ENCODE assay signal across 10 cellular contexts in the genomic region with DNA sequence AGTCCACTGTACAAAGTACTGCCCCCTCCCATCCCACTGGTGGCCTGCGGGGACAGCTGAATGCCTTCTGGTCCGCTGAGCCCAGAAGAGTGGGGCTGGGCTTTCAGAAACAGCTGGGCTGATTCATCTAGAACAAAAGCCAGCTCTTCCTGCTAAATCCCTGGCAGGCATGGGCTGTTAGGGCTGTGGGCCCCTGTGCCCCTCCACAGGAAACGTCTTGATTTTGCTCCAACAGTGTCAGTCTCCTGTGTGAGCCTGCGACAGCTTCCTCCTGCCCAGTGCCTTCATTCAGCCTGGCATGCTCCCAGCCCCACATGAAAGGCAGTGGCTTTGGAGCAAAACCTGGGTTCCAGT. TPM values are rescaled to one million over a fixed set of nuclear protein-coding genes. Genes with fewer than 3 reads are reported as not detected.
DNase-seq lines count a peak whose midpoint lies in the region; ATAC-seq and TF ChIP-seq lines count a peak whose summit lies in the region.
"Had no signal": no experiment of that assay in that cellular context is flagged by ENCODE, and none has a peak within 500 bp of the region (broad histone marks: within the 10 kb centered on the region; RNA-seq: fewer than 3 reads in every experiment).

No MANE protein-coding gene starts in this region.

- H3K36me3 Mint-ChIP-seq in WTC11 = no peaks in the 10 kb centered on the region
- H3K36me3 Mint-ChIP-seq in stimulated activated naive B cell treated with anti-CD40 and anti-IgM and Interleukin-4, amounts not matched to agents 10 μg/mL and 1 μg/mL and 100 μg/mL, for 72 hours = peaks cover 16 to 30% of the 10 kb centered on the region in 2 donors
- peaks cover 0 to 2% (median 0%) of the 10 kb centered on the region in 3 donors for H3K36me3 Mint-ChIP-seq in naive thymus-derived CD8-positive, alpha-beta T cell
- H3K36me3 Mint-ChIP-seq: activated naive CD4-positive, alpha-beta T cell treated with anti-CD3 and anti-CD28 coated beads, Interleukin-2, amount 10 ng/mL, durations not matched to agents 7 days and 5 days had no signal

- no peak for TF ChIP-seq CTCF in WTC11 (IDR thresholded peaks at IDR 0.05)

- POLR2A ChIA-PET in WTC11 (lab: Charles Lee) = interaction anchor here (0.6 kb wide), 1 partner anchor 893 kb away, joined by 9 read pairs; no protein-coding TSS in a partner anchor
- POLR2A ChIA-PET in naive thymus-derived CD8-positive, alpha-beta T cell (lab: Charles Lee) = no interaction called here

- CTCF ChIA-PET in WTC11 (lab: Charles Lee) = interaction anchor here (0.6 to 2.4 kb wide), 9 partner anchors 10 to 283 kb away, joined by 3 to 19 read pairs (median 3); no protein-coding TSS in a partner anchor

- H3K4me1 Mint-ChIP-seq in WTC11 = peaks cover 21% of the 10 kb centered on the region
- peaks cover 2 to 4% of the 10 kb centered on the region in 2 donors for H3K4me1 Mint-ChIP-seq in stimulated activated naive B cell treated with anti-CD40 and anti-IgM and Interleukin-4, amounts not matched to agents 10 μg/mL and 1 μg/mL and 100 μg/mL, for 72 hours
- peaks cover 0 to 2% (median 0%) of the 10 kb centered on the region in 4 donors for H3K4me1 Mint-ChIP-seq in naive thymus-derived CD8-positive, alpha-beta T cell
- H3K4me1 Mint-ChIP-seq: activated naive CD4-positive, alpha-beta T cell treated with anti-CD3 and anti-CD28 coated beads, Interleukin-2, amount 10 ng/mL, durations not matched to agents 7 days and 5 days had no signal

- DNase-seq in DMS 273 (lab: John Stamatoyannopoulos, UW; ENCODE audit: unreplicated experiment) (peak; percentile 44), DMS 273 treated with DMSO at 0.1 percent for 48 hours (lab: John Stamatoyannopoulos, UW) (no peak), WTC11 (ENCODE audit: low spot score) (no peak), hypothalamus (lab: John Stamatoyannopoulos, UW) (peak in 37 of 51 donors; percentile 20 to 91 (median 75)), superior temporal gyrus (ENCODE audit: extremely low spot score) (peak; percentile 93)
- no peak for DNase-seq in stimulated activated naive B cell treated with anti-CD40 and anti-IgM and Interleukin-4, amounts not matched to agents 10 μg/mL and 1 μg/mL and 100 μg/mL, for 72 hours
- no peak for DNase-seq in naive thymus-derived CD8-positive, alpha-beta T cell
- DNase-seq: activated naive CD4-positive, alpha-beta T cell treated with anti-CD3 and anti-CD28 coated beads, Interleukin-2, amount 10 ng/mL, durations not matched to agents 7 days and 5 days; SIG-M5 had no signal

- no peaks in the 10 kb centered on the region for H3K9me3 Mint-ChIP-seq in WTC11
- no peaks in the 10 kb centered on the region for H3K9me3 Mint-ChIP-seq in stimulated activated naive B cell treated with anti-CD40 and anti-IgM and Interleukin-4, amounts not matched to agents 10 μg/mL and 1 μg/mL and 100 μg/mL, for 72 hours
- H3K9me3 Mint-ChIP-seq in naive thymus-derived CD8-positive, alpha-beta T cell = no peaks in the 10 kb centered on the region
- H3K9me3 Mint-ChIP-seq: activated naive CD4-positive, alpha-beta T cell treated with anti-CD3 and anti-CD28 coated beads, Interleukin-2, amount 10 ng/mL, durations not matched to agents 7 days and 5 days had no signal

- ATAC-seq in WTC11 (peak; percentile 74), HG02884 (IDR thresholded peaks at IDR 0.05; ENCODE audit: unreplicated experiment) (no peak)
- ATAC-seq in stimulated activated naive B cell treated with anti-CD40 and anti-IgM and Interleukin-4, amounts not matched to agents 10 μg/mL and 1 μg/mL and 100 μg/mL, for 72 hours (replicated peaks) = no peak
- no peak for ATAC-seq in naive thymus-derived CD8-positive, alpha-beta T cell

- H3K27me3 Mint-ChIP-seq in WTC11 (ENCODE audit: low read depth) = peaks cover 42% of the 10 kb centered on the region
- no peaks in the 10 kb centered on the region for H3K27me3 Mint-ChIP-seq in stimulated activated naive B cell treated with anti-CD40 and anti-IgM and Interleukin-4, amounts not matched to agents 10 μg/mL and 1 μg/mL and 100 μg/mL, for 72 hours
- H3K27me3 Mint-ChIP-seq in naive thymus-derived CD8-positive, alpha-beta T cell = peaks cover 0 to 3% (median 0%) of the 10 kb centered on the region in 5 donors

- no peak overlapping the region for H3K4me3 Mint-ChIP-seq in WTC11
- no peak overlapping the region for H3K4me3 Mint-ChIP-seq in stimulated activated naive B cell treated with anti-CD40 and anti-IgM and Interleukin-4, amounts not matched to agents 10 μg/mL and 1 μg/mL and 100 μg/mL, for 72 hours
- no peak overlapping the region for H3K4me3 Mint-ChIP-seq in naive thymus-derived CD8-positive, alpha-beta T cell
- H3K4me3 Mint-ChIP-seq: activated naive CD4-positive, alpha-beta T cell treated with anti-CD3 and anti-CD28 coated beads, Interleukin-2, amount 10 ng/mL, durations not matched to agents 7 days and 5 days had no signal

- H3K27ac Mint-ChIP-seq in WTC11 = no peak overlapping the region
- no peak overlapping the region for H3K27ac Mint-ChIP-seq in stimulated activated naive B cell treated with anti-CD40 and anti-IgM and Interleukin-4, amounts not matched to agents 10 μg/mL and 1 μg/mL and 100 μg/mL, for 72 hours
- no peak overlapping the region for H3K27ac Mint-ChIP-seq in naive thymus-derived CD8-positive, alpha-beta T cell
- H3K27ac Mint-ChIP-seq: activated naive CD4-positive, alpha-beta T cell treated with anti-CD3 and anti-CD28 coated beads, Interleukin-2, amount 10 ng/mL, durations not matched to agents 7 days and 5 days had no signal

TF ChIP-seq in WTC11, 78 proteins besides CTCF, POLR2A, EP300 and RAD21 (continues in another document):
- TF ChIP-seq, protein P1, sequence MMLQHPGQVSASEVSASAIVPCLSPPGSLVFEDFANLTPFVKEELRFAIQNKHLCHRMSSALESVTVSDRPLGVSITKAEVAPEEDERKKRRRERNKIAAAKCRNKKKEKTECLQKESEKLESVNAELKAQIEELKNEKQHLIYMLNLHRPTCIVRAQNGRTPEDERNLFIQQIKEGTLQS (CRISPR knock-in tag; conservative IDR thresholded peaks at IDR 0.05) = no peak
- TF ChIP-seq, protein P2, sequence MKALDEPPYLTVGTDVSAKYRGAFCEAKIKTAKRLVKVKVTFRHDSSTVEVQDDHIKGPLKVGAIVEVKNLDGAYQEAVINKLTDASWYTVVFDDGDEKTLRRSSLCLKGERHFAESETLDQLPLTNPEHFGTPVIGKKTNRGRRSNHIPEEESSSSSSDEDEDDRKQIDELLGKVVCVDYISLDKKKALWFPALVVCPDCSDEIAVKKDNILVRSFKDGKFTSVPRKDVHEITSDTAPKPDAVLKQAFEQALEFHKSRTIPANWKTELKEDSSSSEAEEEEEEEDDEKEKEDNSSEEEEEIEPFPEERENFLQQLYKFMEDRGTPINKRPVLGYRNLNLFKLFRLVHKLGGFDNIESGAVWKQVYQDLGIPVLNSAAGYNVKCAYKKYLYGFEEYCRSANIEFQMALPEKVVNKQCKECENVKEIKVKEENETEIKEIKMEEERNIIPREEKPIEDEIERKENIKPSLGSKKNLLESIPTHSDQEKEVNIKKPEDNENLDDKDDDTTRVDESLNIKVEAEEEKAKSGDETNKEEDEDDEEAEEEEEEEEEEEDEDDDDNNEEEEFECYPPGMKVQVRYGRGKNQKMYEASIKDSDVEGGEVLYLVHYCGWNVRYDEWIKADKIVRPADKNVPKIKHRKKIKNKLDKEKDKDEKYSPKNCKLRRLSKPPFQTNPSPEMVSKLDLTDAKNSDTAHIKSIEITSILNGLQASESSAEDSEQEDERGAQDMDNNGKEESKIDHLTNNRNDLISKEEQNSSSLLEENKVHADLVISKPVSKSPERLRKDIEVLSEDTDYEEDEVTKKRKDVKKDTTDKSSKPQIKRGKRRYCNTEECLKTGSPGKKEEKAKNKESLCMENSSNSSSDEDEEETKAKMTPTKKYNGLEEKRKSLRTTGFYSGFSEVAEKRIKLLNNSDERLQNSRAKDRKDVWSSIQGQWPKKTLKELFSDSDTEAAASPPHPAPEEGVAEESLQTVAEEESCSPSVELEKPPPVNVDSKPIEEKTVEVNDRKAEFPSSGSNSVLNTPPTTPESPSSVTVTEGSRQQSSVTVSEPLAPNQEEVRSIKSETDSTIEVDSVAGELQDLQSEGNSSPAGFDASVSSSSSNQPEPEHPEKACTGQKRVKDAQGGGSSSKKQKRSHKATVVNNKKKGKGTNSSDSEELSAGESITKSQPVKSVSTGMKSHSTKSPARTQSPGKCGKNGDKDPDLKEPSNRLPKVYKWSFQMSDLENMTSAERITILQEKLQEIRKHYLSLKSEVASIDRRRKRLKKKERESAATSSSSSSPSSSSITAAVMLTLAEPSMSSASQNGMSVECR (CRISPR knock-in tag; IDR thresholded peaks at IDR 0.05; ENCODE audit: borderline replicate concordance) = no peak
- TF ChIP-seq HMGA2 (CRISPR knock-in tag; IDR thresholded peaks at IDR 0.05) (no peak), TP53 (CRISPR knock-in tag; IDR thresholded peaks at IDR 0.05) (no peak), IRF2 (CRISPR knock-in tag; IDR thresholded peaks at IDR 0.05; ENCODE audit: borderline replicate concordance, low read depth) (no peak)
- TF ChIP-seq, protein P3, sequence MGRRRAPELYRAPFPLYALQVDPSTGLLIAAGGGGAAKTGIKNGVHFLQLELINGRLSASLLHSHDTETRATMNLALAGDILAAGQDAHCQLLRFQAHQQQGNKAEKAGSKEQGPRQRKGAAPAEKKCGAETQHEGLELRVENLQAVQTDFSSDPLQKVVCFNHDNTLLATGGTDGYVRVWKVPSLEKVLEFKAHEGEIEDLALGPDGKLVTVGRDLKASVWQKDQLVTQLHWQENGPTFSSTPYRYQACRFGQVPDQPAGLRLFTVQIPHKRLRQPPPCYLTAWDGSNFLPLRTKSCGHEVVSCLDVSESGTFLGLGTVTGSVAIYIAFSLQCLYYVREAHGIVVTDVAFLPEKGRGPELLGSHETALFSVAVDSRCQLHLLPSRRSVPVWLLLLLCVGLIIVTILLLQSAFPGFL (CRISPR knock-in tag; IDR thresholded peaks at IDR 0.05; ENCODE audit: borderline replicate concordance) = no peak
- TF ChIP-seq, protein P4, sequence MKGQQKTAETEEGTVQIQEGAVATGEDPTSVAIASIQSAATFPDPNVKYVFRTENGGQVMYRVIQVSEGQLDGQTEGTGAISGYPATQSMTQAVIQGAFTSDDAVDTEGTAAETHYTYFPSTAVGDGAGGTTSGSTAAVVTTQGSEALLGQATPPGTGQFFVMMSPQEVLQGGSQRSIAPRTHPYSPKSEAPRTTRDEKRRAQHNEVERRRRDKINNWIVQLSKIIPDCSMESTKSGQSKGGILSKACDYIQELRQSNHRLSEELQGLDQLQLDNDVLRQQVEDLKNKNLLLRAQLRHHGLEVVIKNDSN (CRISPR knock-in tag; IDR thresholded peaks at IDR 0.05) = no peak

RNA-seq across cellular contexts. Expression of a gene that starts 6.9 kb away (rescaled TPM):
- 47.0 to 57.3 TPM (median 54.9 TPM) in 3 replicates for total RNA-seq in WTC11 (2021)
- 1 to 10 TPM; 7.0 to 7.9 TPM for total RNA-seq in naive thymus-derived CD8-positive, alpha-beta T cell
- 1 to 10 TPM; 2.0 to 3.3 (median 3.0) TPM for polyA plus RNA-seq in naive thymus-derived CD8-positive, alpha-beta T cell

RNA-seq across cellular contexts. Expression of a gene that starts 59.4 kb away (rescaled TPM):
- 32.3 to 36.0 TPM (median 34.0 TPM) in 3 replicates for total RNA-seq in WTC11 (2021)
- total RNA-seq in naive thymus-derived CD8-positive, alpha-beta T cell = 10 to 100 TPM; 49.6 to 62.3 TPM
- polyA plus RNA-seq in naive thymus-derived CD8-positive, alpha-beta T cell = 10 to 100 TPM; 34.6 to 37.2 (median 36.8) TPM

Comparison
In these comparisons a context has a peak if more than half of its experiments do, and no peak if none do; other contexts are left out.
1. DNase-seq: peak in DMS 273 (single experiment), hypothalamus (37 of 51) and superior temporal gyrus (single experiment); none in DMS 273 treated with DMSO at 0.1 percent for 48 hours (single experiment), WTC11 (single experiment), stimulated activated naive B cell treated with anti-CD40 and anti-IgM and Interleukin-4, amounts not matched to agents 10 μg/mL and 1 μg/mL and 100 μg/mL, for 72 hours (single experiment) and naive thymus-derived CD8-positive, alpha-beta T cell (0 of 10).